8 cellular contexts compared by ENCODE assay signal in genomic region chr22:45977003-45977395, GRCh38. TPM values are rescaled to one million over a fixed set of nuclear protein-coding genes. Genes with fewer than 3 reads are reported as not detected.
A peak's percentile ranks its signal among the peaks of the same experiment; 100 is the strongest.
DNase-seq lines count a peak whose midpoint lies in the region; ATAC-seq and TF ChIP-seq lines count a peak whose summit lies in the region.

TSS of gene WNT7B (minus strand) at chr22:45977162. CDS start at chr22:45976754, 408 bp downstream.

- peaks cover 21% of the 10 kb centered on the region for H3K27me3 Mint-ChIP-seq in activated naive CD8-positive, alpha-beta T cell
- peaks cover 32% of the 10 kb centered on the region for H3K27me3 Mint-ChIP-seq in activated naive CD8-positive, alpha-beta T cell treated with anti-CD3 and anti-CD28 coated beads, Interleukin-2, amount 50 U/mL, for 24 hours
- peaks cover 39% of the 10 kb centered on the region for H3K27me3 Mint-ChIP-seq in type B pancreatic cell

- no peak within 1 kb of the TSS for H3K27ac Mint-ChIP-seq in activated naive CD8-positive, alpha-beta T cell
- no peak within 1 kb of the TSS for H3K27ac Mint-ChIP-seq in activated naive CD8-positive, alpha-beta T cell treated with anti-CD3 and anti-CD28 coated beads, Interleukin-2, amount 50 U/mL, for 24 hours
- H3K27ac Mint-ChIP-seq in type B pancreatic cell: peak within 1 kb of the TSS; percentile 76

- no peaks in the 10 kb centered on the region for H3K9me3 ChIP-seq in RWPE2 (ENCODE audit: severe bottlenecking)

- peak within 1 kb of the TSS; percentile 70 for H3K4me3 Mint-ChIP-seq in activated naive CD8-positive, alpha-beta T cell
- no peak within 1 kb of the TSS for H3K4me3 Mint-ChIP-seq in activated naive CD8-positive, alpha-beta T cell treated with anti-CD3 and anti-CD28 coated beads, Interleukin-2, amount 50 U/mL, for 24 hours
- H3K4me3 Mint-ChIP-seq in type B pancreatic cell: peak within 1 kb of the TSS; percentile 83

- no peak for TF ChIP-seq CTCF in RWPE2 (IDR thresholded peaks at IDR 0.05; ENCODE audit: poor library complexity, severe bottlenecking)
- no peak for TF ChIP-seq CTCF in type B pancreatic cell (conservative IDR thresholded peaks at IDR 0.05)

- H3K36me3 ChIP-seq in RWPE2 (ENCODE audit: low read depth): no peaks in the 10 kb centered on the region

- no peak for DNase-seq in activated naive CD8-positive, alpha-beta T cell treated with anti-CD3 and anti-CD28 coated beads, Interleukin-2, amount 50 U/mL, for 24 hours
- DNase-seq in RWPE2 (ENCODE audit: low spot score) (peak; percentile 83), type B pancreatic cell (ENCODE audit: extremely low spot score, unreplicated experiment) (no peak), GM03348 (ENCODE audit: low spot score) (no peak), AG20443 (ENCODE audit: low spot score) (no peak), NCI-H187 treated with DMSO at 0.1 percent for 48 hours (lab: John Stamatoyannopoulos, UW) (no peak)

- no peaks in the 10 kb centered on the region for H3K27me3 ChIP-seq in RWPE2 (ENCODE audit: insufficient read depth, poor library complexity, severe bottlenecking)

- peaks cover 16% of the 10 kb centered on the region for H3K4me1 ChIP-seq in RWPE2 (ENCODE audit: insufficient read depth, poor library complexity, severe bottlenecking)

- peak within 1 kb of the TSS; percentile 72 for H3K4me3 ChIP-seq in RWPE2 (ENCODE audit: severe bottlenecking)
- peak within 1 kb of the TSS; percentile 17 for H3K4me3 ChIP-seq in iPS-11a (ENCODE audit: low read depth, low read length)

- H3K9me3 Mint-ChIP-seq in activated naive CD8-positive, alpha-beta T cell (ENCODE audit: low read depth): no peaks in the 10 kb centered on the region
- no peaks in the 10 kb centered on the region for H3K9me3 Mint-ChIP-seq in activated naive CD8-positive, alpha-beta T cell treated with anti-CD3 and anti-CD28 coated beads, Interleukin-2, amount 50 U/mL, for 24 hours
- no peaks in the 10 kb centered on the region for H3K9me3 Mint-ChIP-seq in type B pancreatic cell

- no peak for ATAC-seq in activated naive CD8-positive, alpha-beta T cell treated with anti-CD3 and anti-CD28 coated beads, Interleukin-2, amount 50 U/mL, for 24 hours
- peak; percentile 58 for ATAC-seq in RWPE2 (ENCODE audit: low read depth)

- H3K4me1 Mint-ChIP-seq in activated naive CD8-positive, alpha-beta T cell (ENCODE audit: low read depth): peaks cover 13% of the 10 kb centered on the region
- H3K4me1 Mint-ChIP-seq in activated naive CD8-positive, alpha-beta T cell treated with anti-CD3 and anti-CD28 coated beads, Interleukin-2, amount 50 U/mL, for 24 hours: peaks cover 10% of the 10 kb centered on the region
- H3K4me1 Mint-ChIP-seq in type B pancreatic cell (ENCODE audit: unreplicated experiment): peaks cover 11% of the 10 kb centered on the region

- H3K36me3 Mint-ChIP-seq in activated naive CD8-positive, alpha-beta T cell: no peaks in the 10 kb centered on the region
- H3K36me3 Mint-ChIP-seq in activated naive CD8-positive, alpha-beta T cell treated with anti-CD3 and anti-CD28 coated beads, Interleukin-2, amount 50 U/mL, for 24 hours (ENCODE audit: low read depth): no peaks in the 10 kb centered on the region
- no peaks in the 10 kb centered on the region for H3K36me3 Mint-ChIP-seq in type B pancreatic cell

- peak within 1 kb of the TSS; percentile 68 for H3K27ac ChIP-seq in RWPE2 (ENCODE audit: poor library complexity, severe bottlenecking)

RNA-seq across cellular contexts. Expression of gene WNT7B, which starts in this region (rescaled TPM):
- 14.8 and 16.4 TPM in 2 replicates for total RNA-seq in type B pancreatic cell (ENCODE audit: low replicate concordance)
